Comparison of ENCODE assay signal across 9 cellular contexts in the genomic region with DNA sequence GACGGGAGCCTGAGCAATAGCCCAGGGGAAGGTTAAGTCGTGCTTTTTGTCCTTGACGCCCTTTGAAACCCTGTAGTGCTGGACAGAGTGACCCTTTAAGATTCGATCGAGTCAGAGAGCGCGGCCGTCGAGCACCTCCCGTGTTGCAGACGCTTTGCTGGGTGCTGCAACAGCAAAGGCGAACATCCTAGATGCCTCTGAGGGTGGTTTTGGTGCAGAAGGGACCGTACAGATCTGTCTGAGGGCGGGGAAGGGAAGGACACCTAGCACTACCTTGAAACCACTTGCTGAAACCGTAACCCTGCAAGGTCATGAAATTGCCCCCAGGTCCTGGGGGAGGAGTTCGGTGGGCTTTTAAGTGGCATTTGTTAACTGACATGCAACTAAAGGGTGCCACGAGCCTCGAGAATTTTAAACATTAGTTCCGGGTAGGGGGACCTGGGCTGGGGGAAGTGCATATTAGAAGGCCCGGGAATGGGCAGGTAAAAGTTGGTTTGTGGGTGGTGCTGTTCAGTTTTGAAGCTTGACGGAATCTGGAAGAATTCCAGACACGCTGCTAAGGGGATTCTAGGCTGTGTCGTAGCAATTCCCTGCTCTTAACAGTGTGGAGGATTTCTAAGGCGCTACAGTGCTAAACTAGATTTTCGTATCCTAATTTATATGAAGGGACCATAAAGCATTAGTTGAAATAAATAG. TPM values are rescaled to one million over a fixed set of nuclear protein-coding genes. Genes with fewer than 3 reads are reported as not detected.
DNase-seq lines count a peak whose midpoint lies in the region; ATAC-seq, FAIRE-seq and TF ChIP-seq lines count a peak whose summit lies in the region.
"Had no signal": no experiment of that assay in that cellular context is flagged by ENCODE, and none has a peak within 500 bp of the region (broad histone marks: within the 10 kb centered on the region; RNA-seq: fewer than 3 reads in every experiment).

No MANE protein-coding gene starts in this region.

- H3K4me3 ChIP-seq in CD4-positive, alpha-beta memory T cell (ENCODE audit: low read length in 2 of 2), result peak overlapping the region; percentile 91 to 99
- H3K4me3 ChIP-seq in iPS-20b (ENCODE audit: low read length) (peak overlapping the region; percentile 99), testis (peak overlapping the region; percentile 76 to 80)

- TF ChIP-seq CTCF in testis (IDR thresholded peaks at IDR 0.05), result no peak

- intact Hi-C loops in CD4-positive, alpha-beta memory T cell (cut with micrococcal nuclease), result loop anchor here (1.0 to 2.0 kb wide), 2 partner anchors 30 to 1976 kb away; partner anchors contain the start of genes GDI2 and TAF3
- intact Hi-C loops in testis (cut with DNase I; ENCODE audit: low total_unique reads), result no loop called here

- no peaks in the 10 kb centered on the region for H3K36me3 ChIP-seq in CD4-positive, alpha-beta memory T cell (ENCODE audit: insufficient read depth, low read length)
- peaks cover 24% of the 10 kb centered on the region for H3K36me3 ChIP-seq in iPS-20b (ENCODE audit: insufficient read depth, low read depth, low read length)
- no peaks in the 10 kb centered on the region for H3K36me3 ChIP-seq in testis (ENCODE audit: low read depth, missing control alignments)

- no peaks in the 10 kb centered on the region for H3K9me3 ChIP-seq in CD4-positive, alpha-beta memory T cell (ENCODE audit: control insufficient read depth in 1 of 2, low read length in 2 of 2)
- H3K9me3 ChIP-seq in iPS-20b (ENCODE audit: insufficient read depth, low read depth, low read length) (no peaks in the 10 kb centered on the region), testis (no peaks in the 10 kb centered on the region)

- H3K4me1 Mint-ChIP-seq in CD4-positive, alpha-beta memory T cell, result peaks cover 44 to 72% (median 55%) of the 10 kb centered on the region in 4 donors
- H3K4me1 Mint-ChIP-seq in activated naive CD8-positive, alpha-beta T cell treated with anti-CD3 and anti-CD28 coated beads, Interleukin-2, amount 50 U/mL, for 24 hours, result peaks cover 56% of the 10 kb centered on the region

- WGBS in testis, 2 donors, result 2% methylated on average over 14 to 25 of the region's 25 CpGs

- H3K27ac Mint-ChIP-seq in CD4-positive, alpha-beta memory T cell, result peak overlapping the region in 1 of 7 donors; percentile 36
- no peak overlapping the region for H3K27ac Mint-ChIP-seq in activated naive CD8-positive, alpha-beta T cell treated with anti-CD3 and anti-CD28 coated beads, Interleukin-2, amount 50 U/mL, for 24 hours

- H3K9me3 Mint-ChIP-seq in CD4-positive, alpha-beta memory T cell, result no peaks in the 10 kb centered on the region
- H3K9me3 Mint-ChIP-seq in activated naive CD8-positive, alpha-beta T cell treated with anti-CD3 and anti-CD28 coated beads, Interleukin-2, amount 50 U/mL, for 24 hours, result no peaks in the 10 kb centered on the region
- H3K9me3 Mint-ChIP-seq: T-cell had no signal

- TF ChIP-seq POLR2A in testis (IDR thresholded peaks at IDR 0.05), result no peak

- no peak overlapping the region for H3K4me3 Mint-ChIP-seq in CD4-positive, alpha-beta memory T cell
- no peak overlapping the region for H3K4me3 Mint-ChIP-seq in activated naive CD8-positive, alpha-beta T cell treated with anti-CD3 and anti-CD28 coated beads, Interleukin-2, amount 50 U/mL, for 24 hours
- H3K4me3 Mint-ChIP-seq: T-cell had no signal

- H3K36me3 Mint-ChIP-seq in CD4-positive, alpha-beta memory T cell, result peaks cover 9 to 27% of the 10 kb centered on the region in 2 donors
- H3K36me3 Mint-ChIP-seq in activated naive CD8-positive, alpha-beta T cell treated with anti-CD3 and anti-CD28 coated beads, Interleukin-2, amount 50 U/mL, for 24 hours (ENCODE audit: low read depth), result peaks cover 25% of the 10 kb centered on the region

- CTCF ChIA-PET in CD4-positive, alpha-beta memory T cell (lab: Charles Lee; ENCODE audit: partially characterized antibody), result interaction anchor here (1.1 to 1.3 kb wide), 4 partner anchors 20 to 29 kb away, joined by 3 to 9 read pairs (median 4); partner anchors contain the start of gene TAF3

- peak overlapping the region; percentile 75 for H3K27ac ChIP-seq in CD4-positive, alpha-beta memory T cell (ENCODE audit: low read depth, low read length)
- H3K27ac ChIP-seq in iPS-20b (ENCODE audit: low read length), result peak overlapping the region; percentile 85
- H3K27ac ChIP-seq in testis, result peak overlapping the region; percentile 79 to 83

- peak; percentile 6 for ATAC-seq in HG03342 (IDR thresholded peaks at IDR 0.05; ENCODE audit: unreplicated experiment)
- peak; percentile 15 for ATAC-seq in activated naive CD8-positive, alpha-beta T cell treated with anti-CD3 and anti-CD28 coated beads, Interleukin-2, amount 50 U/mL, for 24 hours

- H3K27me3 ChIP-seq in CD4-positive, alpha-beta memory T cell (ENCODE audit: insufficient read depth, low read length), result no peaks in the 10 kb centered on the region
- H3K27me3 ChIP-seq in iPS-20b (ENCODE audit: insufficient read depth, low read length), result no peaks in the 10 kb centered on the region
- H3K27me3 ChIP-seq in testis, result no peaks in the 10 kb centered on the region

- H3K27me3 Mint-ChIP-seq in CD4-positive, alpha-beta memory T cell, result no peaks in the 10 kb centered on the region
- no peaks in the 10 kb centered on the region for H3K27me3 Mint-ChIP-seq in activated naive CD8-positive, alpha-beta T cell treated with anti-CD3 and anti-CD28 coated beads, Interleukin-2, amount 50 U/mL, for 24 hours
- H3K27me3 Mint-ChIP-seq: T-cell had no signal

- FAIRE-seq in GM19239 (lab: Jason Lieb, UNC), result peak; percentile 51

- POLR2A ChIA-PET in CD4-positive, alpha-beta memory T cell (lab: Charles Lee; ENCODE audit: partially characterized antibody), result interaction anchor here (1.0 to 4.3 kb wide), 7 partner anchors 8 to 33 kb away, joined by 4 to 102 read pairs (median 6); partner anchors contain the start of gene TAF3

- DNase-seq in CD4-positive, alpha-beta memory T cell, result no peak
- DNase-seq in GM19239 (ENCODE audit: insufficient read length, low spot score) (no peak), testis (peak; percentile 46), GOT3 (lab: John Stamatoyannopoulos, UW) (no peak), activated T-cell treated with anti-CD3 and anti-CD28 coated beads for 4 hours (no peak)
- no peak for DNase-seq in activated naive CD8-positive, alpha-beta T cell treated with anti-CD3 and anti-CD28 coated beads, Interleukin-2, amount 50 U/mL, for 24 hours

- peaks cover 75% of the 10 kb centered on the region for H3K4me1 ChIP-seq in CD4-positive, alpha-beta memory T cell (ENCODE audit: insufficient read depth, low read length)
- peaks cover 3% of the 10 kb centered on the region; the same call in 1 of the 2 replicates for H3K4me1 ChIP-seq in iPS-20b (ENCODE audit: insufficient read depth, low read length)
- peaks cover 21% of the 10 kb centered on the region for H3K4me1 ChIP-seq in testis

- peak overlapping the region; percentile 94 for H3K9ac ChIP-seq in iPS-20b (ENCODE audit: low read depth, low read length)

RNA-seq across cellular contexts. Expression of gene ATP5F1C, which starts 0.8 kb away (rescaled TPM):
- total RNA-seq in CD4-positive, alpha-beta memory T cell, result 100 to 1,000 TPM; 124 to 135 TPM
- 100 to 1,000 TPM; 298 to 508 TPM for polyA plus RNA-seq in CD4-positive, alpha-beta memory T cell
- 100 to 1,000 TPM; 246 to 272 TPM for total RNA-seq in testis
- 186 TPM for polyA plus RNA-seq in testis (ENCODE audit: insufficient read depth, low read depth, low replicate concordance)

RNA-seq across cellular contexts. Expression of gene KIN, which starts 1.0 kb away (rescaled TPM):
- 10 to 100 TPM; 14.5 to 14.7 TPM for total RNA-seq in CD4-positive, alpha-beta memory T cell
- 1 to 10 TPM; 4.1 to 6.2 TPM for polyA plus RNA-seq in CD4-positive, alpha-beta memory T cell
- 10 to 100 TPM in 1 of 2 donors, 1 to 10 TPM in 1; 9.1 to 10.6 TPM for total RNA-seq in testis
- polyA plus RNA-seq in testis (ENCODE audit: insufficient read depth, low read depth, low replicate concordance), result 8.3 TPM

RNA-seq across cellular contexts. Expression of gene TAF3, which starts 29.5 kb away (rescaled TPM):
- total RNA-seq in CD4-positive, alpha-beta memory T cell, result 10 to 100 TPM; 21.4 to 21.8 TPM
- polyA plus RNA-seq in CD4-positive, alpha-beta memory T cell, result 10 to 100 TPM in 1 of 2 donors, 1 to 10 TPM in 1; 3.0 to 15.6 TPM
- 10 to 100 TPM; 32.8 to 33.0 TPM for total RNA-seq in testis
- 7.0 TPM for polyA plus RNA-seq in testis (ENCODE audit: insufficient read depth, low read depth, low replicate concordance)
